In the genomic region with DNA sequence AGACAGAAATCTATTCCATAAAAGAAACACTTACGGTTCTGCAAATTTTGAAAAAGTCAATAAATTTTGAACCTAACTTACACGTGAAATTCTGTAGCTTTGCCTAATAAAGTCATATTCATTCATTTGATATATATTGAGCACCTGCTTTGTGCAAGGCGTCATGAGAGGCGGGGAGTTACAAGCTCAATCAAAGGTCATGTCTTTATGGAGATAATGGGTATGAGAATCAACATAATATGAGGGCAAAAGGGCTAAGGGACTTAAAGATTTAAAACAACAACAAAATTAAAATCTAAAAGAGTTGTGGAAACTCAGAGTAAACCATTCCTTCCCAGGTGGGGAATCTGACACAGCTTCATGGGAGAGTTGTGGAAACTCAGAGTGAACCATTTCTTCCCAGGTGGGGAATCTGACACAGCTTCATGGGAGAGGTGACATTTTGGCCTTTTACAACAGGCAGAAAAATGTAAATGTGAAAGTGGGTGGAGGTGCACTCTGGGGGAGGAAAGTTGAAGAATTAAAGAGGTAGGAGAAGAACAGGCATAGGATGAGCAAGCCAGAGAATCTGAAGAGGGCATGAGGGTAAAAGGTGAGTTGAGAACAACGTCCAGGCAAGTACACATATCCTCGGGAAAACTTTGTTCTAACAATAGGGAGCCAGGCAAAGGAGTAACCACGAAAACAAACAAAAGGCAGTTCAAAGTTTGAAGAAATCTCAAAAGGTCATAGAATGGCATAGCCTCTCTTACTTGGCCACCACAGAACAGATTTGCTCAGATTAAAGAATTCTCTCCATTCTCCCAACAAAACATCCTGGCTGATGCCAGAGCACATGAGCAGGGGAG, we compare ENCODE assay signal across 1 cellular context.
TF ChIP-seq lines count a peak whose summit lies in the region.

No MANE protein-coding gene starts in this region.

TF ChIP-seq in HepG2, 621 proteins besides CTCF, POLR2A, EP300 and RAD21 (continued from another document and continues in another):
- TF ChIP-seq, protein P1, sequence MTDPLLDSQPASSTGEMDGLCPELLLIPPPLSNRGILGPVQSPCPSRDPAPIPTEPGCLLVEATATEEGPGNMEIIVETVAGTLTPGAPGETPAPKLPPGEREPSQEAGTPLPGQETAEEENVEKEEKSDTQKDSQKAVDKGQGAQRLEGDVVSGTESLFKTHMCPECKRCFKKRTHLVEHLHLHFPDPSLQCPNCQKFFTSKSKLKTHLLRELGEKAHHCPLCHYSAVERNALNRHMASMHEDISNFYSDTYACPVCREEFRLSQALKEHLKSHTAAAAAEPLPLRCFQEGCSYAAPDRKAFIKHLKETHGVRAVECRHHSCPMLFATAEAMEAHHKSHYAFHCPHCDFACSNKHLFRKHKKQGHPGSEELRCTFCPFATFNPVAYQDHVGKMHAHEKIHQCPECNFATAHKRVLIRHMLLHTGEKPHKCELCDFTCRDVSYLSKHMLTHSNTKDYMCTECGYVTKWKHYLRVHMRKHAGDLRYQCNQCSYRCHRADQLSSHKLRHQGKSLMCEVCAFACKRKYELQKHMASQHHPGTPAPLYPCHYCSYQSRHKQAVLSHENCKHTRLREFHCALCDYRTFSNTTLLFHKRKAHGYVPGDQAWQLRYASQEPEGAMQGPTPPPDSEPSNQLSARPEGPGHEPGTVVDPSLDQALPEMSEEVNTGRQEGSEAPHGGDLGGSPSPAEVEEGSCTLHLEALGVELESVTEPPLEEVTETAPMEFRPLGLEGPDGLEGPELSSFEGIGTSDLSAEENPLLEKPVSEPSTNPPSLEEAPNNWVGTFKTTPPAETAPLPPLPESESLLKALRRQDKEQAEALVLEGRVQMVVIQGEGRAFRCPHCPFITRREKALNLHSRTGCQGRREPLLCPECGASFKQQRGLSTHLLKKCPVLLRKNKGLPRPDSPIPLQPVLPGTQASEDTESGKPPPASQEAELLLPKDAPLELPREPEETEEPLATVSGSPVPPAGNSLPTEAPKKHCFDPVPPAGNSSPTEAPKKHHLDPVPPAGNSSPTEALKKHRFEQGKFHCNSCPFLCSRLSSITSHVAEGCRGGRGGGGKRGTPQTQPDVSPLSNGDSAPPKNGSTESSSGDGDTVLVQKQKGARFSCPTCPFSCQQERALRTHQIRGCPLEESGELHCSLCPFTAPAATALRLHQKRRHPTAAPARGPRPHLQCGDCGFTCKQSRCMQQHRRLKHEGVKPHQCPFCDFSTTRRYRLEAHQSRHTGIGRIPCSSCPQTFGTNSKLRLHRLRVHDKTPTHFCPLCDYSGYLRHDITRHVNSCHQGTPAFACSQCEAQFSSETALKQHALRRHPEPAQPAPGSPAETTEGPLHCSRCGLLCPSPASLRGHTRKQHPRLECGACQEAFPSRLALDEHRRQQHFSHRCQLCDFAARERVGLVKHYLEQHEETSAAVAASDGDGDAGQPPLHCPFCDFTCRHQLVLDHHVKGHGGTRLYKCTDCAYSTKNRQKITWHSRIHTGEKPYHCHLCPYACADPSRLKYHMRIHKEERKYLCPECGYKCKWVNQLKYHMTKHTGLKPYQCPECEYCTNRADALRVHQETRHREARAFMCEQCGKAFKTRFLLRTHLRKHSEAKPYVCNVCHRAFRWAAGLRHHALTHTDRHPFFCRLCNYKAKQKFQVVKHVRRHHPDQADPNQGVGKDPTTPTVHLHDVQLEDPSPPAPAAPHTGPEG (CRISPR knock-in tag; IDR thresholded peaks at IDR 0.05): no peak
- TF ChIP-seq ARID5B (CRISPR knock-in tag; IDR thresholded peaks at IDR 0.05) (peak; percentile 55; the same call in 1 of the 2 replicates), HNF4A (CRISPR knock-in tag; IDR thresholded peaks at IDR 0.05) (peak; percentile 49; the same call in 1 of the 2 replicates), ZNF337 (CRISPR knock-in tag; IDR thresholded peaks at IDR 0.05; ENCODE audit: borderline replicate concordance, low read depth) (no peak), SOX5 (CRISPR knock-in tag; IDR thresholded peaks at IDR 0.05; ENCODE audit: borderline replicate concordance) (peak; percentile 71; the same call in 1 of the 2 replicates), ASH2L (IDR thresholded peaks at IDR 0.05; ENCODE audit: insufficient read length, low read depth, low read length) (no peak), RXRB (CRISPR knock-in tag; IDR thresholded peaks at IDR 0.05; ENCODE audit: borderline replicate concordance) (peak; percentile 41), SOX6 (IDR thresholded peaks at IDR 0.05) (no peak), SOX6 (CRISPR knock-in tag; IDR thresholded peaks at IDR 0.05) (peak; percentile 83), HOXA9 (CRISPR knock-in tag; IDR thresholded peaks at IDR 0.05; ENCODE audit: borderline replicate concordance) (no peak), ZNF430 (CRISPR knock-in tag; IDR thresholded peaks at IDR 0.05) (no peak), POLR2AphosphoS2 (IDR thresholded peaks at IDR 0.05; ENCODE audit: low read depth, low read length) (no peak), ZMYM4 (CRISPR knock-in tag; IDR thresholded peaks at IDR 0.05) (peak; percentile 52; the same call in 1 of the 2 replicates), ZNF367 (CRISPR knock-in tag; IDR thresholded peaks at IDR 0.05; ENCODE audit: borderline replicate concordance) (no peak), ZGPAT (CRISPR knock-in tag; IDR thresholded peaks at IDR 0.05) (no peak), KDM4B (CRISPR knock-in tag; IDR thresholded peaks at IDR 0.05) (no peak), SIN3A (IDR thresholded peaks at IDR 0.05; ENCODE audit: borderline replicate concordance, low read depth, low read length) (no peak), ATAD3A (CRISPR knock-in tag; IDR thresholded peaks at IDR 0.05) (no peak), ZNF251 (CRISPR knock-in tag; IDR thresholded peaks at IDR 0.05) (no peak), ZNF264 (CRISPR knock-in tag; IDR thresholded peaks at IDR 0.05) (no peak), RARA (CRISPR knock-in tag; IDR thresholded peaks at IDR 0.05) (peak; percentile 46), NR2F2 (IDR thresholded peaks at IDR 0.05; ENCODE audit: borderline replicate concordance, low read depth) (no peak), SALL2 (CRISPR knock-in tag; IDR thresholded peaks at IDR 0.05) (no peak), NPAS2 (CRISPR knock-in tag; IDR thresholded peaks at IDR 0.05; ENCODE audit: borderline replicate concordance) (no peak), RFXANK (CRISPR knock-in tag; IDR thresholded peaks at IDR 0.05) (no peak), ZNF672 (CRISPR knock-in tag; IDR thresholded peaks at IDR 0.05) (no peak), ZSCAN25 (CRISPR knock-in tag; IDR thresholded peaks at IDR 0.05) (no peak), ZNF749 (CRISPR knock-in tag; IDR thresholded peaks at IDR 0.05; ENCODE audit: borderline replicate concordance) (no peak)
- TF ChIP-seq, protein P2, sequence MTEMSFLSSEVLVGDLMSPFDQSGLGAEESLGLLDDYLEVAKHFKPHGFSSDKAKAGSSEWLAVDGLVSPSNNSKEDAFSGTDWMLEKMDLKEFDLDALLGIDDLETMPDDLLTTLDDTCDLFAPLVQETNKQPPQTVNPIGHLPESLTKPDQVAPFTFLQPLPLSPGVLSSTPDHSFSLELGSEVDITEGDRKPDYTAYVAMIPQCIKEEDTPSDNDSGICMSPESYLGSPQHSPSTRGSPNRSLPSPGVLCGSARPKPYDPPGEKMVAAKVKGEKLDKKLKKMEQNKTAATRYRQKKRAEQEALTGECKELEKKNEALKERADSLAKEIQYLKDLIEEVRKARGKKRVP (CRISPR knock-in tag; IDR thresholded peaks at IDR 0.05): no peak
- TF ChIP-seq, protein P3, sequence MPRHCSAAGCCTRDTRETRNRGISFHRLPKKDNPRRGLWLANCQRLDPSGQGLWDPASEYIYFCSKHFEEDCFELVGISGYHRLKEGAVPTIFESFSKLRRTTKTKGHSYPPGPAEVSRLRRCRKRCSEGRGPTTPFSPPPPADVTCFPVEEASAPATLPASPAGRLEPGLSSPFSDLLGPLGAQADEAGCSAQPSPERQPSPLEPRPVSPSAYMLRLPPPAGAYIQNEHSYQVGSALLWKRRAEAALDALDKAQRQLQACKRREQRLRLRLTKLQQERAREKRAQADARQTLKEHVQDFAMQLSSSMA (CRISPR knock-in tag; IDR thresholded peaks at IDR 0.05): no peak
- TF ChIP-seq, protein P4, sequence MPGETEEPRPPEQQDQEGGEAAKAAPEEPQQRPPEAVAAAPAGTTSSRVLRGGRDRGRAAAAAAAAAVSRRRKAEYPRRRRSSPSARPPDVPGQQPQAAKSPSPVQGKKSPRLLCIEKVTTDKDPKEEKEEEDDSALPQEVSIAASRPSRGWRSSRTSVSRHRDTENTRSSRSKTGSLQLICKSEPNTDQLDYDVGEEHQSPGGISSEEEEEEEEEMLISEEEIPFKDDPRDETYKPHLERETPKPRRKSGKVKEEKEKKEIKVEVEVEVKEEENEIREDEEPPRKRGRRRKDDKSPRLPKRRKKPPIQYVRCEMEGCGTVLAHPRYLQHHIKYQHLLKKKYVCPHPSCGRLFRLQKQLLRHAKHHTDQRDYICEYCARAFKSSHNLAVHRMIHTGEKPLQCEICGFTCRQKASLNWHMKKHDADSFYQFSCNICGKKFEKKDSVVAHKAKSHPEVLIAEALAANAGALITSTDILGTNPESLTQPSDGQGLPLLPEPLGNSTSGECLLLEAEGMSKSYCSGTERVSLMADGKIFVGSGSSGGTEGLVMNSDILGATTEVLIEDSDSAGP (CRISPR knock-in tag; IDR thresholded peaks at IDR 0.05; ENCODE audit: borderline replicate concordance): no peak
- TF ChIP-seq, protein P5, sequence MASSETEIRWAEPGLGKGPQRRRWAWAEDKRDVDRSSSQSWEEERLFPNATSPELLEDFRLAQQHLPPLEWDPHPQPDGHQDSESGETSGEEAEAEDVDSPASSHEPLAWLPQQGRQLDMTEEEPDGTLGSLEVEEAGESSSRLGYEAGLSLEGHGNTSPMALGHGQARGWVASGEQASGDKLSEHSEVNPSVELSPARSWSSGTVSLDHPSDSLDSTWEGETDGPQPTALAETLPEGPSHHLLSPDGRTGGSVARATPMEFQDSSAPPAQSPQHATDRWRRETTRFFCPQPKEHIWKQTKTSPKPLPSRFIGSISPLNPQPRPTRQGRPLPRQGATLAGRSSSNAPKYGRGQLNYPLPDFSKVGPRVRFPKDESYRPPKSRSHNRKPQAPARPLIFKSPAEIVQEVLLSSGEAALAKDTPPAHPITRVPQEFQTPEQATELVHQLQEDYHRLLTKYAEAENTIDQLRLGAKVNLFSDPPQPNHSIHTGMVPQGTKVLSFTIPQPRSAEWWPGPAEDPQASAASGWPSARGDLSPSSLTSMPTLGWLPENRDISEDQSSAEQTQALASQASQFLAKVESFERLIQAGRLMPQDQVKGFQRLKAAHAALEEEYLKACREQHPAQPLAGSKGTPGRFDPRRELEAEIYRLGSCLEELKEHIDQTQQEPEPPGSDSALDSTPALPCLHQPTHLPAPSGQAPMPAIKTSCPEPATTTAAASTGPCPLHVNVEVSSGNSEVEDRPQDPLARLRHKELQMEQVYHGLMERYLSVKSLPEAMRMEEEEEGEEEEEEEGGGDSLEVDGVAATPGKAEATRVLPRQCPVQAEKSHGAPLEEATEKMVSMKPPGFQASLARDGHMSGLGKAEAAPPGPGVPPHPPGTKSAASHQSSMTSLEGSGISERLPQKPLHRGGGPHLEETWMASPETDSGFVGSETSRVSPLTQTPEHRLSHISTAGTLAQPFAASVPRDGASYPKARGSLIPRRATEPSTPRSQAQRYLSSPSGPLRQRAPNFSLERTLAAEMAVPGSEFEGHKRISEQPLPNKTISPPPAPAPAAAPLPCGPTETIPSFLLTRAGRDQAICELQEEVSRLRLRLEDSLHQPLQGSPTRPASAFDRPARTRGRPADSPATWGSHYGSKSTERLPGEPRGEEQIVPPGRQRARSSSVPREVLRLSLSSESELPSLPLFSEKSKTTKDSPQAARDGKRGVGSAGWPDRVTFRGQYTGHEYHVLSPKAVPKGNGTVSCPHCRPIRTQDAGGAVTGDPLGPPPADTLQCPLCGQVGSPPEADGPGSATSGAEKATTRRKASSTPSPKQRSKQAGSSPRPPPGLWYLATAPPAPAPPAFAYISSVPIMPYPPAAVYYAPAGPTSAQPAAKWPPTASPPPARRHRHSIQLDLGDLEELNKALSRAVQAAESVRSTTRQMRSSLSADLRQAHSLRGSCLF (CRISPR knock-in tag; IDR thresholded peaks at IDR 0.05; ENCODE audit: borderline replicate concordance): no peak
